Comparison of ENCODE assay signal across 17 cellular contexts in the genomic region with DNA sequence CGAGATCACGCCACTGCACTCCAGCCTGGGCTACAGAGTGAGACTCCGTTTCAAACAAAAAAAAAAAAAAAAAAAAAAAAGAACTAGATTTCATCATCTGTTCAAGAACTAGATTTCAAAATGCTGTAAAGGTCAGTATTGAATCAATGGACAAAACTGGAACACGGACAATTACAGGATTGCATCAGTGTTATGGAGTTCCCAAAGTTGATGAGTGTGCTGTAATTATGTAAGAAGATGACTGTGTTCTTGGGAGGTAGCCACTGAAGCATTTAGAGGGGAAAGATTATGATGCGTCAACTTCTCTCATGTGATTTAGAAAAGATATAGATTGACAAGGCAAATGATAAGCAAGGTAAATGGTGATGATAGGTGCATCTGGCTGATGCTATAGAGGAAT. TPM values are rescaled to one million over a fixed set of nuclear protein-coding genes. Genes with fewer than 3 reads are reported as not detected.
DNase-seq lines count a peak whose midpoint lies in the region; ATAC-seq, FAIRE-seq and TF ChIP-seq lines count a peak whose summit lies in the region.
"Had no signal": no experiment of that assay in that cellular context is flagged by ENCODE, and none has a peak within 500 bp of the region (broad histone marks: within the 10 kb centered on the region; RNA-seq: fewer than 3 reads in every experiment).

No MANE protein-coding gene starts in this region.

- H3K27ac Mint-ChIP-seq in astrocyte (ENCODE audit: unreplicated experiment) = no peak overlapping the region
- H3K27ac Mint-ChIP-seq: activated CD8-positive, alpha-beta memory T cell treated with anti-CD3 and anti-CD28 coated beads, Interleukin-2, amount 10 ng/mL, durations not matched to agents 7 days and 5 days had no signal

- no peaks in the 10 kb centered on the region for H3K9me3 Mint-ChIP-seq in astrocyte (ENCODE audit: unreplicated experiment)

- H3K4me3 ChIP-seq in SK-N-SH (ENCODE audit: low read depth in 2 of 2, low read length in 1 of 2) = no peak overlapping the region
- H3K4me3 ChIP-seq in astrocyte (ENCODE audit: insufficient read depth, low read depth, low read length) = no peak overlapping the region
- H3K4me3 ChIP-seq: esophagus squamous epithelium, pancreas had no signal

- H3K4me1 Mint-ChIP-seq in astrocyte (ENCODE audit: low read depth, unreplicated experiment) = no peaks in the 10 kb centered on the region
- H3K4me1 Mint-ChIP-seq: activated CD8-positive, alpha-beta memory T cell treated with anti-CD3 and anti-CD28 coated beads, Interleukin-2, amount 10 ng/mL, durations not matched to agents 7 days and 5 days had no signal

- H3K79me2 ChIP-seq in SK-N-SH (ENCODE audit: insufficient read depth) (no peaks in the 10 kb centered on the region), astrocyte (ENCODE audit: insufficient read depth, low read length) (no peaks in the 10 kb centered on the region)

- H3K27ac ChIP-seq in SK-N-SH (ENCODE audit: low read depth in 2 of 2, low read length in 1 of 2) (no peak overlapping the region), astrocyte (ENCODE audit: low read depth, low read length) (no peak overlapping the region)
- H3K27ac ChIP-seq: esophagus squamous epithelium, pancreas had no signal

- no peak overlapping the region for H2AFZ ChIP-seq in SK-N-SH (ENCODE audit: low read depth)
- no peak overlapping the region for H2AFZ ChIP-seq in astrocyte (ENCODE audit: low read depth, low read length)

- no peaks in the 10 kb centered on the region for H4K20me1 ChIP-seq in SK-N-SH (ENCODE audit: insufficient read depth)
- no peaks in the 10 kb centered on the region for H4K20me1 ChIP-seq in astrocyte (ENCODE audit: insufficient read depth, low read length)

- POLR2A ChIA-PET in SK-N-SH (lab: Yijun Ruan, JAX) = no interaction called here

- DNase-seq in SK-N-SH (no peak), astrocyte (ENCODE audit: low read depth) (peak; percentile 69), glomerular visceral epithelial cell (ENCODE audit: extremely low spot score) (peak; percentile 60), stromal cell of bone marrow (ENCODE audit: low read depth) (peak; percentile 66), NCI-H2081 treated with DMSO at 0.1 percent for 48 hours (lab: John Stamatoyannopoulos, UW) (no peak), cerebellar cortex (ENCODE audit: low spot score) (no peak)
- no peak for DNase-seq in stimulated activated CD4-positive, alpha-beta T cell treated with anti-CD3 and anti-CD28 coated beads, Interleukin-1b, Interleukin-23, amount 100 ng/mL, for 48 hours
- DNase-seq: activated CD8-positive, alpha-beta memory T cell treated with anti-CD3 and anti-CD28 coated beads, Interleukin-2, amount 10 ng/mL, durations not matched to agents 7 days and 5 days; esophagus squamous epithelium; NCI-H1436 treated with DMSO at 0.1 percent for 48 hours; NK-92 treated with Interleukin-12 subunit alpha and Interleukin-12 subunit beta, amount 100 ng/mL, for 24 hours; pancreas; T-helper 9 cell had no signal

- peaks cover 13% of the 10 kb centered on the region for H3K27me3 Mint-ChIP-seq in astrocyte (ENCODE audit: low read depth, unreplicated experiment)
- H3K27me3 Mint-ChIP-seq: activated CD8-positive, alpha-beta memory T cell treated with anti-CD3 and anti-CD28 coated beads, Interleukin-2, amount 10 ng/mL, durations not matched to agents 7 days and 5 days had no signal

- H3K4me1 ChIP-seq in SK-N-SH (ENCODE audit: control insufficient read depth in 1 of 2, insufficient read depth in 2 of 2, low read depth in 1 of 2, low read length in 1 of 2) (peaks cover 0 to 19% of the 10 kb centered on the region in 2 experiments; a peak in 2 of 4 replicates), astrocyte (ENCODE audit: insufficient read depth, low read length) (no peaks in the 10 kb centered on the region)
- H3K4me1 ChIP-seq: esophagus squamous epithelium, pancreas had no signal

- TF ChIP-seq RAD21 in SK-N-SH (IDR thresholded peaks at IDR 0.05; ENCODE audit: low read length) = no peak

- no peak overlapping the region for H3K4me3 Mint-ChIP-seq in astrocyte (ENCODE audit: unreplicated experiment)
- H3K4me3 Mint-ChIP-seq: activated CD8-positive, alpha-beta memory T cell treated with anti-CD3 and anti-CD28 coated beads, Interleukin-2, amount 10 ng/mL, durations not matched to agents 7 days and 5 days had no signal

- H3K4me2 ChIP-seq in SK-N-SH (no peak overlapping the region), astrocyte (ENCODE audit: low read length) (no peak overlapping the region)

- no peaks in the 10 kb centered on the region for H3K9me2 ChIP-seq in SK-N-SH

- 45% methylated on average over 5 of the region's 5 CpGs for WGBS in SK-N-SH (ENCODE audit: low lambda C conversion rate)

- H3F3A ChIP-seq in SK-N-SH (replicated peaks; ENCODE audit: insufficient read depth) = no peaks in the 10 kb centered on the region

- no peak for ATAC-seq in SK-N-SH treated with all-trans-retinoic acid at 6 μM for 48 hours
- ATAC-seq: activated CD8-positive, alpha-beta memory T cell treated with anti-CD3 and anti-CD28 coated beads, Interleukin-2, amount 10 ng/mL, durations not matched to agents 7 days and 5 days had no signal

- no peak for TF ChIP-seq CTCF in SK-N-SH (IDR thresholded peaks at IDR 0.05)
- TF ChIP-seq CTCF in astrocyte (IDR thresholded peaks at IDR 0.05; ENCODE audit: insufficient read depth, low read depth, low read length) = no peak

- H3K9me3 ChIP-seq in SK-N-SH (no peaks in the 10 kb centered on the region), astrocyte (ENCODE audit: insufficient read depth, low read depth, low read length) (no peaks in the 10 kb centered on the region)
- H3K9me3 ChIP-seq: esophagus squamous epithelium, pancreas had no signal

- no peak for FAIRE-seq in astrocyte (lab: Jason Lieb, UNC)
- FAIRE-seq: pancreas had no signal

- H3K9ac ChIP-seq in SK-N-SH = no peak overlapping the region
- no peak overlapping the region for H3K9ac ChIP-seq in astrocyte (ENCODE audit: low read length)

- TF ChIP-seq EP300 in SK-N-SH (IDR thresholded peaks at IDR 0.05; ENCODE audit: borderline replicate concordance in 1 of 2, low read depth in 1 of 2, low read length in 1 of 2) = no peak

- H3K36me3 ChIP-seq in SK-N-SH (replicated peaks in 1 of 2; ENCODE audit: control insufficient read depth in 1 of 2, insufficient read depth in 2 of 2, low read length in 1 of 2) = no peaks in the 10 kb centered on the region
- H3K36me3 ChIP-seq in astrocyte (ENCODE audit: insufficient read depth, low read length) = no peaks in the 10 kb centered on the region
- H3K36me3 ChIP-seq: esophagus squamous epithelium, pancreas had no signal

- CTCF ChIA-PET in SK-N-SH (lab: Yijun Ruan, JAX) = no interaction called here

- no peaks in the 10 kb centered on the region for H3K36me3 Mint-ChIP-seq in astrocyte (ENCODE audit: low read depth, unreplicated experiment)
- H3K36me3 Mint-ChIP-seq: activated CD8-positive, alpha-beta memory T cell treated with anti-CD3 and anti-CD28 coated beads, Interleukin-2, amount 10 ng/mL, durations not matched to agents 7 days and 5 days had no signal

- H3K27me3 ChIP-seq in SK-N-SH (ENCODE audit: insufficient read depth) = no peaks in the 10 kb centered on the region
- no peaks in the 10 kb centered on the region for H3K27me3 ChIP-seq in astrocyte (ENCODE audit: insufficient read depth, low read length)
- H3K27me3 ChIP-seq: pancreas had no signal

TF ChIP-seq in SK-N-SH treated with all-trans-retinoic acid at 6 μM for 48 hours, 23 proteins besides CTCF, POLR2A, EP300 and RAD21:
- no peak for TF ChIP-seq OSR1 (CRISPR knock-in tag; IDR thresholded peaks at IDR 0.05)
- TF ChIP-seq ISL1 (CRISPR knock-in tag; IDR thresholded peaks at IDR 0.05) = peak; percentile 64

TF ChIP-seq in SK-N-SH, 30 proteins besides CTCF, POLR2A, EP300 and RAD21:
- TF ChIP-seq, protein P1, sequence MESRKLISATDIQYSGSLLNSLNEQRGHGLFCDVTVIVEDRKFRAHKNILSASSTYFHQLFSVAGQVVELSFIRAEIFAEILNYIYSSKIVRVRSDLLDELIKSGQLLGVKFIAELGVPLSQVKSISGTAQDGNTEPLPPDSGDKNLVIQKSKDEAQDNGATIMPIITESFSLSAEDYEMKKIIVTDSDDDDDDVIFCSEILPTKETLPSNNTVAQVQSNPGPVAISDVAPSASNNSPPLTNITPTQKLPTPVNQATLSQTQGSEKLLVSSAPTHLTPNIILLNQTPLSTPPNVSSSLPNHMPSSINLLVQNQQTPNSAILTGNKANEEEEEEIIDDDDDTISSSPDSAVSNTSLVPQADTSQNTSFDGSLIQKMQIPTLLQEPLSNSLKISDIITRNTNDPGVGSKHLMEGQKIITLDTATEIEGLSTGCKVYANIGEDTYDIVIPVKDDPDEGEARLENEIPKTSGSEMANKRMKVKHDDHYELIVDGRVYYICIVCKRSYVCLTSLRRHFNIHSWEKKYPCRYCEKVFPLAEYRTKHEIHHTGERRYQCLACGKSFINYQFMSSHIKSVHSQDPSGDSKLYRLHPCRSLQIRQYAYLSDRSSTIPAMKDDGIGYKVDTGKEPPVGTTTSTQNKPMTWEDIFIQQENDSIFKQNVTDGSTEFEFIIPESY (IDR thresholded peaks at IDR 0.05; ENCODE audit: borderline replicate concordance, low read depth) = no peak
- no peak for TF ChIP-seq RCOR1 (IDR thresholded peaks at IDR 0.05; ENCODE audit: low read length)
TF ChIP-seq in SK-N-SH: peak in this region for 0.

RNA-seq across cellular contexts. Expression of a gene that starts 6.5 kb away (rescaled TPM):
- not detected in 2 replicates for polyA plus RNA-seq in SK-N-SH (2012; rRNA removed)
- polyA plus RNA-seq in SK-N-SH (2012; cell fraction: cytosol; rRNA removed) = not detected in 2 replicates
- not detected in 2 replicates for polyA plus RNA-seq in SK-N-SH (2012; cell fraction: nucleus; rRNA removed)
- not detected in 2 replicates for total RNA-seq in astrocyte
- total RNA-seq: A673; activated CD8-positive, alpha-beta memory T cell treated with anti-CD3 and anti-CD28 coated beads, Interleukin-2, amount 10 ng/mL, durations not matched to agents 7 days and 5 days; esophagus squamous epithelium; lung microvascular endothelial cell; pancreas had no signal
- polyA plus RNA-seq: adipose tissue, pancreas had no signal

Comparison
In these comparisons a context has a peak if more than half of its experiments do, and no peak if none do; other contexts are left out.
1. DNase-seq: peak in astrocyte (single experiment), glomerular visceral epithelial cell (single experiment) and stromal cell of bone marrow (single experiment); none in SK-N-SH (single experiment), NCI-H2081 treated with DMSO at 0.1 percent for 48 hours (single experiment), stimulated activated CD4-positive, alpha-beta T cell treated with anti-CD3 and anti-CD28 coated beads, Interleukin-1b, Interleukin-23, amount 100 ng/mL, for 48 hours (single experiment) and cerebellar cortex (single experiment).